ENCODE assay signal across 16 cellular contexts in genomic region chr2:173414823-173415322, GRCh38.
DNase-seq lines count a peak whose midpoint lies in the region; ATAC-seq, FAIRE-seq and TF ChIP-seq lines count a peak whose summit lies in the region.
"Had no signal": no experiment of that assay in that cellular context is flagged by ENCODE, and none has a peak within 500 bp of the region (broad histone marks: within the 10 kb centered on the region; RNA-seq: fewer than 3 reads in every experiment).

No MANE protein-coding gene starts in this region.

- 69% methylated on average over 1 of the region's 1 CpG for WGBS in prostate gland
- 56 to 71% (median 67%) methylated on average over 1 of the region's 1 CpG for WGBS in small intestine, 3 donors

- no peaks in the 10 kb centered on the region for H3K27me3 Mint-ChIP-seq in GM23338 (ENCODE audit: insufficient read depth, low read depth, poor library complexity)
- H3K27me3 Mint-ChIP-seq in nephron (ENCODE audit: low read depth) = peaks cover 8% of the 10 kb centered on the region

- no peak overlapping the region for H3K27ac Mint-ChIP-seq in GM23338
- peak overlapping the region; percentile 83 to 96 (median 94) for H3K27ac Mint-ChIP-seq in nephron
- H3K27ac Mint-ChIP-seq: activated T-helper 17 cell treated with anti-CD3 and anti-CD28 coated beads, Interleukin-2, amount 50 U/mL, for 72 hours had no signal

- H4K20me1 ChIP-seq in GM23338 (replicated peaks; ENCODE audit: insufficient read depth) = no peaks in the 10 kb centered on the region

- intact Hi-C loops in head of caudate nucleus (cut with DNase I) = no loop called here
- intact Hi-C loops in prostate gland (cut with DNase I) = no loop called here

- no peak for FAIRE-seq in small intestine (lab: Jason Lieb, UNC)

- 0 out of 2 replicates have a peak, but pooled peaks cover 2% of the 10 kb centered on the region for H3F3A ChIP-seq in GM23338 (replicated peaks; ENCODE audit: low read depth)

- H3K36me3 Mint-ChIP-seq in GM23338 (ENCODE audit: low read depth) (no peaks in the 10 kb centered on the region), nephron (ENCODE audit: low read depth) (no peaks in the 10 kb centered on the region)

- H3K4me3 ChIP-seq in GM23338 (no peak overlapping the region), prostate gland (no peak overlapping the region), small intestine (ENCODE audit: low read depth in 1 of 2, low read length in 2 of 2) (no peak overlapping the region)

- no peak for TF ChIP-seq POLR2A in prostate gland (IDR thresholded peaks at IDR 0.05)

- no peaks in the 10 kb centered on the region for H3K9me2 ChIP-seq in GM23338 (ENCODE audit: insufficient read depth)

- ATAC-seq in GM23338 = no peak
- ATAC-seq: activated T-helper 17 cell treated with anti-CD3 and anti-CD28 coated beads, Interleukin-2, amount 50 U/mL, for 72 hours had no signal

- no peak for DNase-seq in GM23338 (ENCODE audit: low spot score)
- peak; percentile 16 for DNase-seq in OCI-M1 (lab: John Stamatoyannopoulos, UW)
- DNase-seq in dedifferentiated amniotic fluid mesenchymal stem cell (ENCODE audit: extremely low spot score) = peak; percentile 66
- no peak for DNase-seq in head of caudate nucleus
- DNase-seq in activated T-cell treated with anti-CD3 and anti-CD28 coated beads, Interleukin-2, amount 50 U/mL, for 48 hours = no peak
- no peak for DNase-seq in prostate gland (ENCODE audit: low spot score)
- DNase-seq in small intestine = no peak
- DNase-seq: cortex of kidney; islet precursor cell; NCI-H1436; stimulated activated CD4-positive, alpha-beta T cell treated with anti-CD3 and anti-CD28 coated beads, Interleukin-2, amount 100 ng/mL, for 24 hours; stimulated activated naive CD4-positive, alpha-beta T cell treated with Interleukin-2 at 50 U/mL for 16 hours had no signal

- peaks cover 17% of the 10 kb centered on the region for H3K4me1 ChIP-seq in GM23338 (ENCODE audit: insufficient read depth)
- no peaks in the 10 kb centered on the region for H3K4me1 ChIP-seq in prostate gland (replicated peaks)
- no peaks in the 10 kb centered on the region for H3K4me1 ChIP-seq in small intestine (ENCODE audit: control insufficient read depth in 2 of 2, insufficient read depth in 1 of 2, low read depth in 1 of 2, low read length in 1 of 2)

- TF ChIP-seq CTCF in GM23338 (conservative IDR thresholded peaks at IDR 0.05; ENCODE audit: low read depth in 2 of 2) (no peak), nephron (IDR thresholded peaks at IDR 0.05; ENCODE audit: unreplicated experiment in 3 of 3) (no peak), prostate gland (IDR thresholded peaks at IDR 0.05) (no peak)

- H3K27me3 ChIP-seq in GM23338 (ENCODE audit: insufficient read depth) (no peaks in the 10 kb centered on the region), prostate gland (replicated peaks; ENCODE audit: insufficient read depth) (no peaks in the 10 kb centered on the region), small intestine (ENCODE audit: control insufficient read depth in 2 of 2, insufficient read depth in 2 of 2, low read length in 2 of 2) (no peaks in the 10 kb centered on the region)

- H3K9me3 ChIP-seq in prostate gland = no peaks in the 10 kb centered on the region
- no peaks in the 10 kb centered on the region for H3K9me3 ChIP-seq in small intestine (ENCODE audit: control insufficient read depth, low read depth)
- H3K9me3 ChIP-seq: neutrophil had no signal

- H3K4me2 ChIP-seq in GM23338 = no peak overlapping the region

- H3K36me3 ChIP-seq in GM23338 (ENCODE audit: insufficient read depth) (no peaks in the 10 kb centered on the region), prostate gland (no peaks in the 10 kb centered on the region), small intestine (ENCODE audit: control insufficient read depth in 2 of 2, insufficient read depth in 2 of 2, low read length in 2 of 2) (no peaks in the 10 kb centered on the region)
- H3K36me3 ChIP-seq: neutrophil had no signal

- peaks cover 18% of the 10 kb centered on the region for H3K4me1 Mint-ChIP-seq in GM23338
- H3K4me1 Mint-ChIP-seq in nephron = peaks cover 43% of the 10 kb centered on the region
- H3K4me1 Mint-ChIP-seq: activated T-helper 17 cell treated with anti-CD3 and anti-CD28 coated beads, Interleukin-2, amount 50 U/mL, for 72 hours had no signal

- H3K27ac ChIP-seq in GM23338 (ENCODE audit: low read depth) (no peak overlapping the region), prostate gland (no peak overlapping the region), small intestine (ENCODE audit: low read depth in 1 of 2, low read length in 1 of 2) (no peak overlapping the region)
- H3K27ac ChIP-seq: HL-60, neutrophil had no signal

- no peaks in the 10 kb centered on the region for H3K9me3 Mint-ChIP-seq in GM23338
- H3K9me3 Mint-ChIP-seq in nephron = no peaks in the 10 kb centered on the region
- H3K9me3 Mint-ChIP-seq: activated T-helper 17 cell treated with anti-CD3 and anti-CD28 coated beads, Interleukin-2, amount 50 U/mL, for 72 hours had no signal

- H3K4me3 Mint-ChIP-seq in GM23338 (no peak overlapping the region), nephron (peak overlapping the region in 1 of 3 experiments; percentile 16)
- H3K4me3 Mint-ChIP-seq: activated T-helper 17 cell treated with anti-CD3 and anti-CD28 coated beads, Interleukin-2, amount 50 U/mL, for 72 hours had no signal

- H2AFZ ChIP-seq in GM23338 = peak overlapping the region; percentile 88; the same call in 1 of the 2 replicates

- no peaks in the 10 kb centered on the region for H3K79me2 ChIP-seq in GM23338 (replicated peaks; ENCODE audit: insufficient read depth)

TF ChIP-seq in GM23338, 12 proteins besides CTCF, POLR2A, EP300 and RAD21 (continues in another document):
- TF ChIP-seq EZH2 (IDR thresholded peaks at IDR 0.05; ENCODE audit: low read depth, unreplicated experiment) (no peak), ZNF331 (CRISPR knock-in tag; IDR thresholded peaks at IDR 0.05; ENCODE audit: low read depth) (no peak), REST (IDR thresholded peaks at IDR 0.05; ENCODE audit: unreplicated experiment) (no peak), EZH2phosphoT487 (IDR thresholded peaks at IDR 0.05; ENCODE audit: unreplicated experiment) (no peak), ETS1 (IDR thresholded peaks at IDR 0.05) (no peak), JUNB (IDR thresholded peaks at IDR 0.05; ENCODE audit: unreplicated experiment) (no peak), ZNF114 (CRISPR knock-in tag; IDR thresholded peaks at IDR 0.05) (no peak), NANOG (IDR thresholded peaks at IDR 0.05; ENCODE audit: borderline replicate concordance) (no peak), POLR2AphosphoS5 (IDR thresholded peaks at IDR 0.05; ENCODE audit: low read depth) (no peak), STAT1 (IDR thresholded peaks at IDR 0.05; ENCODE audit: unreplicated experiment) (no peak), CREB1 (CRISPR knock-in tag; IDR thresholded peaks at IDR 0.05; ENCODE audit: low read depth) (no peak)

Comparison
In these comparisons a context has a peak if more than half of its experiments do, and no peak if none do; other contexts are left out.
1. DNase-seq: peak in OCI-M1 (single experiment) and dedifferentiated amniotic fluid mesenchymal stem cell (single experiment); none in GM23338 (single experiment), head of caudate nucleus (0 of 42), activated T-cell treated with anti-CD3 and anti-CD28 coated beads, Interleukin-2, amount 50 U/mL, for 48 hours (0 of 2), prostate gland (single experiment) and small intestine (single experiment).